8 cellular contexts compared by ENCODE assay signal in genomic region chr1:67431869-67432578, GRCh38. TPM values are rescaled to one million over a fixed set of nuclear protein-coding genes. Genes with fewer than 3 reads are reported as not detected.
A peak's percentile ranks its signal among the peaks of the same experiment; 100 is the strongest.
DNase-seq lines count a peak whose midpoint lies in the region; ATAC-seq and TF ChIP-seq lines count a peak whose summit lies in the region.

No MANE protein-coding gene starts in this region.

- no peak for ATAC-seq in psoas muscle

- H3K4me1 ChIP-seq in NT2/D1 (ENCODE audit: insufficient read depth, insufficient read length), result no peaks in the 10 kb centered on the region
- peaks cover 14% of the 10 kb centered on the region for H3K4me1 ChIP-seq in endocrine pancreas (ENCODE audit: control insufficient read depth, insufficient read depth, low read length)
- H3K4me1 ChIP-seq in psoas muscle, result peaks cover 37% of the 10 kb centered on the region
- no peaks in the 10 kb centered on the region for H3K4me1 ChIP-seq in prostate gland (replicated peaks)

- H3K36me3 ChIP-seq in NT2/D1 (ENCODE audit: insufficient read depth, insufficient read length, low read length) (peaks cover 25% of the 10 kb centered on the region), endocrine pancreas (ENCODE audit: control insufficient read depth, insufficient read depth, low read length) (no peaks in the 10 kb centered on the region), psoas muscle (ENCODE audit: insufficient read depth in 1 of 2, low read depth in 1 of 2) (peaks cover 0 to 2% of the 10 kb centered on the region in 2 donors), prostate gland (no peaks in the 10 kb centered on the region)

- intact Hi-C loops in psoas muscle (cut with DNase I), result no loop called here
- intact Hi-C loops in prostate gland (cut with DNase I), result loop anchor here (10.0 kb wide), 1 partner anchor 323 kb away; no protein-coding TSS in a partner anchor

- no peak for TF ChIP-seq POLR2A in prostate gland (IDR thresholded peaks at IDR 0.05)

- H3K4me3 ChIP-seq in NT2/D1 (ENCODE audit: insufficient read length, low read depth) (no peak overlapping the region), endocrine pancreas (ENCODE audit: control insufficient read depth, insufficient read depth, low read length) (peak overlapping the region; percentile 88), psoas muscle (peak overlapping the region; percentile 89), prostate gland (no peak overlapping the region)

- peak; percentile 4 to 50 (median 41) for DNase-seq in NCI-H1417 (lab: John Stamatoyannopoulos, UW)
- DNase-seq in NCI-H1417 treated with DMSO at 0.1 percent for 48 hours (lab: John Stamatoyannopoulos, UW), result no peak
- DNase-seq in NT2/D1 (ENCODE audit: low read depth, low spot score), result no peak
- no peak for DNase-seq in psoas muscle
- no peak for DNase-seq in NCI-H69 (lab: John Stamatoyannopoulos, UW)
- DNase-seq in stimulated activated CD4-positive, alpha-beta T cell treated with anti-CD3 and anti-CD28 coated beads, Interleukin-12 subunit alpha, Interleukin-12 subunit beta, amount 100 ng/mL, for 4 hours, result no peak
- no peak for DNase-seq in prostate gland (ENCODE audit: low spot score)

- no peaks in the 10 kb centered on the region for H3K9me3 ChIP-seq in NT2/D1 (ENCODE audit: insufficient read depth, low read length)
- H3K9me3 ChIP-seq in endocrine pancreas (ENCODE audit: control insufficient read depth, low read length), result no peaks in the 10 kb centered on the region
- no peaks in the 10 kb centered on the region for H3K9me3 ChIP-seq in psoas muscle
- no peaks in the 10 kb centered on the region for H3K9me3 ChIP-seq in prostate gland

- 61 to 71% (median 69%) methylated on average over 8 of the region's 8 CpGs for WGBS in psoas muscle, 3 donors
- WGBS in prostate gland, result 62% methylated on average over 8 of the region's 8 CpGs

- no peak for TF ChIP-seq CTCF in psoas muscle (IDR thresholded peaks at IDR 0.05)
- TF ChIP-seq CTCF in prostate gland (IDR thresholded peaks at IDR 0.05), result no peak

- no peaks in the 10 kb centered on the region for H3K27me3 ChIP-seq in NT2/D1 (ENCODE audit: insufficient read depth, insufficient read length)
- no peaks in the 10 kb centered on the region for H3K27me3 ChIP-seq in endocrine pancreas (ENCODE audit: control insufficient read depth, insufficient read depth, low read length)
- H3K27me3 ChIP-seq in psoas muscle (ENCODE audit: insufficient read depth in 3 of 3, low read length in 2 of 3), result no peaks in the 10 kb centered on the region
- H3K27me3 ChIP-seq in prostate gland (replicated peaks; ENCODE audit: insufficient read depth), result no peaks in the 10 kb centered on the region

- H3K9ac ChIP-seq in NT2/D1 (ENCODE audit: insufficient read length, low read depth) (peak overlapping the region; percentile 37), endocrine pancreas (ENCODE audit: control insufficient read depth, insufficient read depth, low read length) (no peak overlapping the region)

- H3K27ac ChIP-seq in psoas muscle (peak overlapping the region; percentile 91), prostate gland (no peak overlapping the region)

RNA-seq across cellular contexts. Expression of gene SERBP1, which starts 1.8 kb away (rescaled TPM):
- total RNA-seq in psoas muscle (100 to 1,000 TPM; 197 to 289 (median 216) TPM), prostate gland (100 to 1,000 TPM; 155 to 169 TPM)
- 100 to 1,000 TPM; 189 to 299 (median 277) TPM for polyA plus RNA-seq in psoas muscle

Comparison
In these comparisons a context has a peak if more than half of its experiments do, and no peak if none do; other contexts are left out.
1. DNase-seq: peak in NCI-H1417 (3 of 3); none in NCI-H1417 treated with DMSO at 0.1 percent for 48 hours (single experiment), NT2/D1 (single experiment), psoas muscle (0 of 2), NCI-H69 (single experiment), stimulated activated CD4-positive, alpha-beta T cell treated with anti-CD3 and anti-CD28 coated beads, Interleukin-12 subunit alpha, Interleukin-12 subunit beta, amount 100 ng/mL, for 4 hours (single experiment) and prostate gland (single experiment).
2. H3K4me3 ChIP-seq: peak in endocrine pancreas (single experiment) and psoas muscle (single experiment); none in NT2/D1 (single experiment) and prostate gland (0 of 2).